1 cellular context compared by ENCODE assay signal in genomic region chr17:28292878-28293277, GRCh38.
A peak's percentile ranks its signal among the peaks of the same experiment; 100 is the strongest.
TF ChIP-seq lines count a peak whose summit lies in the region.
"Not testable (repeated sequence)": the region's sequence is repeated elsewhere in the genome, so short reads cannot be mapped to it uniquely, and the experiment has no call there.

No MANE protein-coding gene starts in this region.

TF ChIP-seq in HepG2, 621 proteins besides CTCF, POLR2A, EP300 and RAD21:
- TF ChIP-seq CREB1 (IDR thresholded peaks at IDR 0.05), result 0 out of 2 replicates have a peak, but pooled peaks have one; percentile 41
- TF ChIP-seq CREB1 (CRISPR knock-in tag; IDR thresholded peaks at IDR 0.05), result not testable (repeated sequence)
TF ChIP-seq in HepG2: peak in this region for 1; not testable (repeated sequence) for 620.
